Comparison of ENCODE assay signal across 2 cellular contexts in genomic region chr5:138935466-138935865, GRCh38.
TF ChIP-seq lines count a peak whose summit lies in the region.

No MANE protein-coding gene starts in this region.

TF ChIP-seq in GM23338, 12 proteins besides CTCF, POLR2A, EP300 and RAD21 (continued from another document):
- TF ChIP-seq, protein P1, sequence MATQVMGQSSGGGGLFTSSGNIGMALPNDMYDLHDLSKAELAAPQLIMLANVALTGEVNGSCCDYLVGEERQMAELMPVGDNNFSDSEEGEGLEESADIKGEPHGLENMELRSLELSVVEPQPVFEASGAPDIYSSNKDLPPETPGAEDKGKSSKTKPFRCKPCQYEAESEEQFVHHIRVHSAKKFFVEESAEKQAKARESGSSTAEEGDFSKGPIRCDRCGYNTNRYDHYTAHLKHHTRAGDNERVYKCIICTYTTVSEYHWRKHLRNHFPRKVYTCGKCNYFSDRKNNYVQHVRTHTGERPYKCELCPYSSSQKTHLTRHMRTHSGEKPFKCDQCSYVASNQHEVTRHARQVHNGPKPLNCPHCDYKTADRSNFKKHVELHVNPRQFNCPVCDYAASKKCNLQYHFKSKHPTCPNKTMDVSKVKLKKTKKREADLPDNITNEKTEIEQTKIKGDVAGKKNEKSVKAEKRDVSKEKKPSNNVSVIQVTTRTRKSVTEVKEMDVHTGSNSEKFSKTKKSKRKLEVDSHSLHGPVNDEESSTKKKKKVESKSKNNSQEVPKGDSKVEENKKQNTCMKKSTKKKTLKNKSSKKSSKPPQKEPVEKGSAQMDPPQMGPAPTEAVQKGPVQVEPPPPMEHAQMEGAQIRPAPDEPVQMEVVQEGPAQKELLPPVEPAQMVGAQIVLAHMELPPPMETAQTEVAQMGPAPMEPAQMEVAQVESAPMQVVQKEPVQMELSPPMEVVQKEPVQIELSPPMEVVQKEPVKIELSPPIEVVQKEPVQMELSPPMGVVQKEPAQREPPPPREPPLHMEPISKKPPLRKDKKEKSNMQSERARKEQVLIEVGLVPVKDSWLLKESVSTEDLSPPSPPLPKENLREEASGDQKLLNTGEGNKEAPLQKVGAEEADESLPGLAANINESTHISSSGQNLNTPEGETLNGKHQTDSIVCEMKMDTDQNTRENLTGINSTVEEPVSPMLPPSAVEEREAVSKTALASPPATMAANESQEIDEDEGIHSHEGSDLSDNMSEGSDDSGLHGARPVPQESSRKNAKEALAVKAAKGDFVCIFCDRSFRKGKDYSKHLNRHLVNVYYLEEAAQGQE (IDR thresholded peaks at IDR 0.05; ENCODE audit: unreplicated experiment) = no peak
- TF ChIP-seq CREB1 (CRISPR knock-in tag; IDR thresholded peaks at IDR 0.05; ENCODE audit: low read depth) = no peak
- no peak for TF ChIP-seq STAT1 (IDR thresholded peaks at IDR 0.05; ENCODE audit: unreplicated experiment)
- TF ChIP-seq EZH2 (IDR thresholded peaks at IDR 0.05; ENCODE audit: low read depth, unreplicated experiment) = no peak
- TF ChIP-seq, protein P2, sequence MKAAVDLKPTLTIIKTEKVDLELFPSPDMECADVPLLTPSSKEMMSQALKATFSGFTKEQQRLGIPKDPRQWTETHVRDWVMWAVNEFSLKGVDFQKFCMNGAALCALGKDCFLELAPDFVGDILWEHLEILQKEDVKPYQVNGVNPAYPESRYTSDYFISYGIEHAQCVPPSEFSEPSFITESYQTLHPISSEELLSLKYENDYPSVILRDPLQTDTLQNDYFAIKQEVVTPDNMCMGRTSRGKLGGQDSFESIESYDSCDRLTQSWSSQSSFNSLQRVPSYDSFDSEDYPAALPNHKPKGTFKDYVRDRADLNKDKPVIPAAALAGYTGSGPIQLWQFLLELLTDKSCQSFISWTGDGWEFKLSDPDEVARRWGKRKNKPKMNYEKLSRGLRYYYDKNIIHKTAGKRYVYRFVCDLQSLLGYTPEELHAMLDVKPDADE (IDR thresholded peaks at IDR 0.05) = no peak
- no peak for TF ChIP-seq JUNB (IDR thresholded peaks at IDR 0.05; ENCODE audit: unreplicated experiment)
- no peak for TF ChIP-seq NANOG (IDR thresholded peaks at IDR 0.05; ENCODE audit: borderline replicate concordance)
- TF ChIP-seq, protein P3, sequence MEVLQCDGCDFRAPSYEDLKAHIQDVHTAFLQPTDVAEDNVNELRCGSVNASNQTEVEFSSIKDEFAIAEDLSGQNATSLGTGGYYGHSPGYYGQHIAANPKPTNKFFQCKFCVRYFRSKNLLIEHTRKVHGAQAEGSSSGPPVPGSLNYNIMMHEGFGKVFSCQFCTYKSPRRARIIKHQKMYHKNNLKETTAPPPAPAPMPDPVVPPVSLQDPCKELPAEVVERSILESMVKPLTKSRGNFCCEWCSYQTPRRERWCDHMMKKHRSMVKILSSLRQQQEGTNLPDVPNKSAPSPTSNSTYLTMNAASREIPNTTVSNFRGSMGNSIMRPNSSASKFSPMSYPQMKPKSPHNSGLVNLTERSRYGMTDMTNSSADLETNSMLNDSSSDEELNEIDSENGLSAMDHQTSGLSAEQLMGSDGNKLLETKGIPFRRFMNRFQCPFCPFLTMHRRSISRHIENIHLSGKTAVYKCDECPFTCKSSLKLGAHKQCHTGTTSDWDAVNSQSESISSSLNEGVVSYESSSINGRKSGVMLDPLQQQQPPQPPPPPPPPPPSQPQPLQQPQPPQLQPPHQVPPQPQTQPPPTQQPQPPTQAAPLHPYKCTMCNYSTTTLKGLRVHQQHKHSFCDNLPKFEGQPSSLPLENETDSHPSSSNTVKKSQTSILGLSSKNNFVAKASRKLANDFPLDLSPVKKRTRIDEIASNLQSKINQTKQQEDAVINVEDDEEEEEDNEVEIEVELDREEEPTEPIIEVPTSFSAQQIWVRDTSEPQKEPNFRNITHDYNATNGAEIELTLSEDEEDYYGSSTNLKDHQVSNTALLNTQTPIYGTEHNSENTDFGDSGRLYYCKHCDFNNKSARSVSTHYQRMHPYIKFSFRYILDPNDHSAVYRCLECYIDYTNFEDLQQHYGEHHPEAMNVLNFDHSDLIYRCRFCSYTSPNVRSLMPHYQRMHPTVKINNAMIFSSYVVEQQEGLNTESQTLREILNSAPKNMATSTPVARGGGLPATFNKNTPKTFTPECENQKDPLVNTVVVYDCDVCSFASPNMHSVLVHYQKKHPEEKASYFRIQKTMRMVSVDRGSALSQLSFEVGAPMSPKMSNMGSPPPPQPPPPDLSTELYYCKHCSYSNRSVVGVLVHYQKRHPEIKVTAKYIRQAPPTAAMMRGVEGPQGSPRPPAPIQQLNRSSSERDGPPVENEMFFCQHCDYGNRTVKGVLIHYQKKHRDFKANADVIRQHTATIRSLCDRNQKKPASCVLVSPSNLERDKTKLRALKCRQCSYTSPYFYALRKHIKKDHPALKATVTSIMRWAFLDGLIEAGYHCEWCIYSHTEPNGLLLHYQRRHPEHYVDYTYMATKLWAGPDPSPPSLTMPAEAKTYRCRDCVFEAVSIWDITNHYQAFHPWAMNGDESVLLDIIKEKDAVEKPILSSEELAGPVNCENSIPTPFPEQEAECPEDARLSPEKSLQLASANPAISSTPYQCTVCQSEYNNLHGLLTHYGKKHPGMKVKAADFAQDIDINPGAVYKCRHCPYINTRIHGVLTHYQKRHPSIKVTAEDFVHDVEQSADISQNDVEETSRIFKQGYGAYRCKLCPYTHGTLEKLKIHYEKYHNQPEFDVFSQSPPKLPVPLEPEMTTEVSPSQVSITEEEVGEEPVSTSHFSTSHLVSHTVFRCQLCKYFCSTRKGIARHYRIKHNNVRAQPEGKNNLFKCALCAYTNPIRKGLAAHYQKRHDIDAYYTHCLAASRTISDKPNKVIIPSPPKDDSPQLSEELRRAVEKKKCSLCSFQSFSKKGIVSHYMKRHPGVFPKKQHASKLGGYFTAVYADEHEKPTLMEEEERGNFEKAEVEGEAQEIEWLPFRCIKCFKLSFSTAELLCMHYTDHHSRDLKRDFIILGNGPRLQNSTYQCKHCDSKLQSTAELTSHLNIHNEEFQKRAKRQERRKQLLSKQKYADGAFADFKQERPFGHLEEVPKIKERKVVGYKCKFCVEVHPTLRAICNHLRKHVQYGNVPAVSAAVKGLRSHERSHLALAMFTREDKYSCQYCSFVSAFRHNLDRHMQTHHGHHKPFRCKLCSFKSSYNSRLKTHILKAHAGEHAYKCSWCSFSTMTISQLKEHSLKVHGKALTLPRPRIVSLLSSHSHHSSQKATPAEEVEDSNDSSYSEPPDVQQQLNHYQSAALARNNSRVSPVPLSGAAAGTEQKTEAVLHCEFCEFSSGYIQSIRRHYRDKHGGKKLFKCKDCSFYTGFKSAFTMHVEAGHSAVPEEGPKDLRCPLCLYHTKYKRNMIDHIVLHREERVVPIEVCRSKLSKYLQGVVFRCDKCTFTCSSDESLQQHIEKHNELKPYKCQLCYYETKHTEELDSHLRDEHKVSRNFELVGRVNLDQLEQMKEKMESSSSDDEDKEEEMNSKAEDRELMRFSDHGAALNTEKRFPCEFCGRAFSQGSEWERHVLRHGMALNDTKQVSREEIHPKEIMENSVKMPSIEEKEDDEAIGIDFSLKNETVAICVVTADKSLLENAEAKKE (CRISPR knock-in tag; IDR thresholded peaks at IDR 0.05) = no peak
- TF ChIP-seq ZNF114 (CRISPR knock-in tag; IDR thresholded peaks at IDR 0.05) = no peak

TF ChIP-seq in HCT116, 20 proteins besides CTCF, POLR2A, EP300 and RAD21:
- TF ChIP-seq, protein P1 (IDR thresholded peaks at IDR 0.05; ENCODE audit: low read depth) = no peak
- TF ChIP-seq ELF1 (IDR thresholded peaks at IDR 0.05; ENCODE audit: borderline replicate concordance, low read depth) (no peak), YY1 (IDR thresholded peaks at IDR 0.05; ENCODE audit: extremely low read depth, insufficient replicate concordance, low read depth, low read length) (no peak), POLR2AphosphoS5 (IDR thresholded peaks at IDR 0.05; ENCODE audit: low read depth, low read length) (peak; percentile 16; the same call in 1 of the 2 replicates), JUND (IDR thresholded peaks at IDR 0.05) (no peak)
TF ChIP-seq in HCT116: peak in this region for 1.
